ENCODE assay signal across 8 cellular contexts in the genomic region with DNA sequence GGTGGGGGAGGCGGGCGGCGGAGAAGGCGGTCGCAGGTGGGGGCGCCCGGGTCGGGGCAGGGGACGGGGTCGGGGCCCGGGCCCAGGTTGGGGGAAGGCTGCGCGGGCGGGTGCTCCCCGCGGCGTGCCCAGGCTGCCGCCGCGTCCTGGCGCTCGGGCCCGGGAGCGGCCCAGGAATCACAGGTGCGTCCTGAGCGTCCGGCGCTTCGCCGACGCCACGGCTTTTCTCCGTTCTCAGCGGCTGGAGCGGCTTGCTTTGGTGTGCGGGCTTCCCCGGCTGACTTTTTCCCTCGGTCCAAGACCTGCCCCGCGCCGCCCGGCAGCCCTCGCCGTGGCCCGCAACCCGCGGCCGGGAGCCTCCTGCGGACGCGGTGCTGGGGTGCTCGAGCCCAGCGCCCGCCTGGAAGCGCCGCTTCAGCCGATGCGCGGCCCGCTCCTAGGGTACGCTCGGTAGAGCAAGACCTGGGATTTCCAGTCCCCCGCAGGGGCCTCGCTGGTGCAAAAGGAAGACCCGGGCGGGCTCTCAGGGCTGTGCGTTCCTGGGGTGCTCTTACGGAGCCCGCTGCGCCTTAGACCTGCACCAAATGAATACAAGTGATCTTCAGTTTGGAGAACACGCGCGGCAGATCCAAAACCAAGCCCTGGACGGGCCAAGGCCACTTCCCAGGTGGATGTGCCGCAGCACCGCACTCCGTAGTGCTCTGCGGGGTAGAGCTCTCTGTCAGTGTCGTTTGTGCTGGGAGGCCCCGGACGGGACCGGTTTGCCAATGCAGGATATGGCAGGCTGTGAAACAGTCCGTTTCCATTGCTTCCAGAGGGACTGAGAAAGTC. TPM values are rescaled to one million over a fixed set of nuclear protein-coding genes. Genes with fewer than 3 reads are reported as not detected.
DNase-seq lines count a peak whose midpoint lies in the region; ATAC-seq, FAIRE-seq and TF ChIP-seq lines count a peak whose summit lies in the region.

No MANE protein-coding gene starts in this region.

- H3K36me3 ChIP-seq in KMS-11 (ENCODE audit: insufficient read depth) (no peaks in the 10 kb centered on the region), neuron (ENCODE audit: insufficient read depth, low read length) (no peaks in the 10 kb centered on the region)

- peak overlapping the region; percentile 82 for H3K4me2 ChIP-seq in KMS-11

- FAIRE-seq in HTR-8/SVneo (lab: Jason Lieb, UNC): no peak

- H2AFZ ChIP-seq in KMS-11 (ENCODE audit: low read depth) (peak overlapping the region; percentile 38; the same call in 1 of the 2 replicates), neuron (ENCODE audit: low read depth, low read length) (peak overlapping the region; percentile 92)

- peaks cover 14% of the 10 kb centered on the region for H3K4me1 ChIP-seq in KMS-11 (ENCODE audit: low read depth, poor library complexity, severe bottlenecking)
- H3K4me1 ChIP-seq in foreskin keratinocyte: no peaks in the 10 kb centered on the region
- H3K4me1 ChIP-seq in neuron (ENCODE audit: insufficient read depth, low read length): no peaks in the 10 kb centered on the region

- no peak for TF ChIP-seq CTCF in KMS-11 (conservative IDR thresholded peaks at IDR 0.05; ENCODE audit: low read depth, low read length)
- TF ChIP-seq CTCF in foreskin keratinocyte (conservative IDR thresholded peaks at IDR 0.05): no peak

- H3K27me3 ChIP-seq in KMS-11 (ENCODE audit: insufficient read depth, low read depth) (no peaks in the 10 kb centered on the region), foreskin keratinocyte (no peaks in the 10 kb centered on the region), neuron (ENCODE audit: insufficient read depth, low read length) (no peaks in the 10 kb centered on the region)

- H3K4me3 ChIP-seq in KMS-11 (IDR thresholded peaks at IDR 0.05; ENCODE audit: insufficient read depth, low read depth, low read length) (no peak overlapping the region), neuron (ENCODE audit: low read length) (peak overlapping the region; percentile 62)

- ATAC-seq in GM21717 (IDR thresholded peaks at IDR 0.05; ENCODE audit: unreplicated experiment) (peak; percentile 32), foreskin keratinocyte (peak; percentile 53)

- peak overlapping the region; percentile 22; the same call in 1 of the 2 replicates for H3K27ac ChIP-seq in KMS-11
- H3K27ac ChIP-seq in foreskin keratinocyte: no peak overlapping the region

- peaks cover 17% of the 10 kb centered on the region; the same call in 1 of the 2 replicates for H3K79me2 ChIP-seq in KMS-11 (ENCODE audit: insufficient read depth, low read depth)

- H4K20me1 ChIP-seq in KMS-11 (ENCODE audit: insufficient read depth): no peaks in the 10 kb centered on the region

- H3K9ac ChIP-seq in KMS-11: peak overlapping the region; percentile 49; the same call in 1 of the 2 replicates

- DNase-seq in GM04504 (ENCODE audit: low read depth) (peak; percentile 5), foreskin keratinocyte (peak in 1 of 2 donors; percentile 41), DMS79 (lab: John Stamatoyannopoulos, UW) (no peak), HTR-8/SVneo (ENCODE audit: insufficient read length, low spot score) (no peak)
- DNase-seq in activated T-cell treated with anti-CD3 and anti-CD28 coated beads, Interleukin-2, amount 50 U/mL, for 48 hours: peak; percentile 48 to 60

- H3K9me3 ChIP-seq in neuron (ENCODE audit: low read length): peaks cover 3% of the 10 kb centered on the region

RNA-seq across cellular contexts. Expression of gene NIPA1, which starts 0.6 kb away (rescaled TPM):
- total RNA-seq in foreskin keratinocyte: 7.3 and 7.4 TPM in 2 replicates
- polyA plus RNA-seq in foreskin keratinocyte: 2.3 and 2.6 TPM in 2 replicates

RNA-seq across cellular contexts. Expression of gene NIPA2, which starts 51.4 kb away (rescaled TPM):
- total RNA-seq in foreskin keratinocyte: 69.3 and 70.0 TPM in 2 replicates
- 39.1 and 44.3 TPM in 2 replicates for polyA plus RNA-seq in foreskin keratinocyte

Comparison
In these comparisons a context has a peak if more than half of its experiments do, and no peak if none do; other contexts are left out.
1. DNase-seq: peak in GM04504 (single experiment) and activated T-cell treated with anti-CD3 and anti-CD28 coated beads, Interleukin-2, amount 50 U/mL, for 48 hours (2 of 2); none in DMS79 (single experiment) and HTR-8/SVneo (single experiment).